ENCODE assay signal across 1 cellular context in the genomic region with DNA sequence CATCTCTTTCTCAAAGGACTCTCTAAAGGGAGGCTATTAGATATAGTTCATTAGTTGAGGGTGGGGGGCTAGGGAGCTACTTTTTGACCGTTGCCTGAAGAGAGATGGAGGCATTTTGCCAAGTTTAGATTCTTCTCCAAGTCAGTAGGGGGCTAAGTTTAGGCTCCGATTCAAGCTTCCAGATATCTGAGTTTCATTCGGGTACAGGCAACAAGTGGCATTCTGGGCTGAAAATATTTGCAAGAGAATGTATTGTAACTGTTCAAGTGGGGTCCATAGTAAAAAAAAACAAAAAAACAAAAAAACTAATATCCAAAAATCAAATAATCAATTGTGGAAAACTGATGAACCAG.
TF ChIP-seq lines count a peak whose summit lies in the region.

No MANE protein-coding gene starts in this region.

TF ChIP-seq in endothelial cell of umbilical vein, 7 proteins besides CTCF, POLR2A, EP300 and RAD21 (continued from another document):
- TF ChIP-seq GATA2 (IDR thresholded peaks at IDR 0.05; ENCODE audit: insufficient read depth, insufficient read length, low read depth, low read length) (no peak), EZH2 (IDR thresholded peaks at IDR 0.05; ENCODE audit: borderline replicate concordance, low read depth, low read length, severe bottlenecking) (no peak)
TF ChIP-seq in endothelial cell of umbilical vein: peak in this region for 0.
